2 cellular contexts compared by ENCODE assay signal in genomic region chr9:2041736-2042135, GRCh38.
TF ChIP-seq lines count a peak whose summit lies in the region.

No MANE protein-coding gene starts in this region.

TF ChIP-seq in GM12878, 131 proteins besides CTCF, POLR2A, EP300 and RAD21 (continues in another document):
- TF ChIP-seq, protein P1, sequence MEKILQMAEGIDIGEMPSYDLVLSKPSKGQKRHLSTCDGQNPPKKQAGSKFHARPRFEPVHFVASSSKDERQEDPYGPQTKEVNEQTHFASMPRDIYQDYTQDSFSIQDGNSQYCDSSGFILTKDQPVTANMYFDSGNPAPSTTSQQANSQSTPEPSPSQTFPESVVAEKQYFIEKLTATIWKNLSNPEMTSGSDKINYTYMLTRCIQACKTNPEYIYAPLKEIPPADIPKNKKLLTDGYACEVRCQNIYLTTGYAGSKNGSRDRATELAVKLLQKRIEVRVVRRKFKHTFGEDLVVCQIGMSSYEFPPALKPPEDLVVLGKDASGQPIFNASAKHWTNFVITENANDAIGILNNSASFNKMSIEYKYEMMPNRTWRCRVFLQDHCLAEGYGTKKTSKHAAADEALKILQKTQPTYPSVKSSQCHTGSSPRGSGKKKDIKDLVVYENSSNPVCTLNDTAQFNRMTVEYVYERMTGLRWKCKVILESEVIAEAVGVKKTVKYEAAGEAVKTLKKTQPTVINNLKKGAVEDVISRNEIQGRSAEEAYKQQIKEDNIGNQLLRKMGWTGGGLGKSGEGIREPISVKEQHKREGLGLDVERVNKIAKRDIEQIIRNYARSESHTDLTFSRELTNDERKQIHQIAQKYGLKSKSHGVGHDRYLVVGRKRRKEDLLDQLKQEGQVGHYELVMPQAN (conservative IDR thresholded peaks at IDR 0.05): no peak
- TF ChIP-seq ZNF24 (IDR thresholded peaks at IDR 0.05): no peak
- TF ChIP-seq, protein P2, sequence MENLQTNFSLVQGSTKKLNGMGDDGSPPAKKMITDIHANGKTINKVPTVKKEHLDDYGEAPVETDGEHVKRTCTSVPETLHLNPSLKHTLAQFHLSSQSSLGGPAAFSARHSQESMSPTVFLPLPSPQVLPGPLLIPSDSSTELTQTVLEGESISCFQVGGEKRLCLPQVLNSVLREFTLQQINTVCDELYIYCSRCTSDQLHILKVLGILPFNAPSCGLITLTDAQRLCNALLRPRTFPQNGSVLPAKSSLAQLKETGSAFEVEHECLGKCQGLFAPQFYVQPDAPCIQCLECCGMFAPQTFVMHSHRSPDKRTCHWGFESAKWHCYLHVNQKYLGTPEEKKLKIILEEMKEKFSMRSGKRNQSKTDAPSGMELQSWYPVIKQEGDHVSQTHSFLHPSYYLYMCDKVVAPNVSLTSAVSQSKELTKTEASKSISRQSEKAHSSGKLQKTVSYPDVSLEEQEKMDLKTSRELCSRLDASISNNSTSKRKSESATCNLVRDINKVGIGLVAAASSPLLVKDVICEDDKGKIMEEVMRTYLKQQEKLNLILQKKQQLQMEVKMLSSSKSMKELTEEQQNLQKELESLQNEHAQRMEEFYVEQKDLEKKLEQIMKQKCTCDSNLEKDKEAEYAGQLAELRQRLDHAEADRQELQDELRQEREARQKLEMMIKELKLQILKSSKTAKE (IDR thresholded peaks at IDR 0.05; ENCODE audit: low read depth, poor library complexity, severe bottlenecking): no peak
- TF ChIP-seq HDAC6 (IDR thresholded peaks at IDR 0.05; ENCODE audit: unreplicated experiment): no peak
- TF ChIP-seq, protein P3, sequence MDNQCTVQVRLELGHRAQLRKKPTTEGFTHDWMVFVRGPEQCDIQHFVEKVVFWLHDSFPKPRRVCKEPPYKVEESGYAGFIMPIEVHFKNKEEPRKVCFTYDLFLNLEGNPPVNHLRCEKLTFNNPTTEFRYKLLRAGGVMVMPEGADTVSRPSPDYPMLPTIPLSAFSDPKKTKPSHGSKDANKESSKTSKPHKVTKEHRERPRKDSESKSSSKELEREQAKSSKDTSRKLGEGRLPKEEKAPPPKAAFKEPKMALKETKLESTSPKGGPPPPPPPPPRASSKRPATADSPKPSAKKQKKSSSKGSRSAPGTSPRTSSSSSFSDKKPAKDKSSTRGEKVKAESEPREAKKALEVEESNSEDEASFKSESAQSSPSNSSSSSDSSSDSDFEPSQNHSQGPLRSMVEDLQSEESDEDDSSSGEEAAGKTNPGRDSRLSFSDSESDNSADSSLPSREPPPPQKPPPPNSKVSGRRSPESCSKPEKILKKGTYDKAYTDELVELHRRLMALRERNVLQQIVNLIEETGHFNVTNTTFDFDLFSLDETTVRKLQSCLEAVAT (IDR thresholded peaks at IDR 0.05): no peak
- no peak for TF ChIP-seq SMARCA5 (IDR thresholded peaks at IDR 0.05)
- no peak for TF ChIP-seq ELK1 (IDR thresholded peaks at IDR 0.05; ENCODE audit: low read depth, low read length)
- TF ChIP-seq, protein P4, sequence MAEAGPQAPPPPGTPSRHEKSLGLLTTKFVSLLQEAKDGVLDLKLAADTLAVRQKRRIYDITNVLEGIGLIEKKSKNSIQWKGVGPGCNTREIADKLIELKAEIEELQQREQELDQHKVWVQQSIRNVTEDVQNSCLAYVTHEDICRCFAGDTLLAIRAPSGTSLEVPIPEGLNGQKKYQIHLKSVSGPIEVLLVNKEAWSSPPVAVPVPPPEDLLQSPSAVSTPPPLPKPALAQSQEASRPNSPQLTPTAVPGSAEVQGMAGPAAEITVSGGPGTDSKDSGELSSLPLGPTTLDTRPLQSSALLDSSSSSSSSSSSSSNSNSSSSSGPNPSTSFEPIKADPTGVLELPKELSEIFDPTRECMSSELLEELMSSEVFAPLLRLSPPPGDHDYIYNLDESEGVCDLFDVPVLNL (IDR thresholded peaks at IDR 0.05; ENCODE audit: low read depth, low read length): no peak
- TF ChIP-seq ESRRA (IDR thresholded peaks at IDR 0.05; ENCODE audit: low read length): no peak
- TF ChIP-seq, protein P5, sequence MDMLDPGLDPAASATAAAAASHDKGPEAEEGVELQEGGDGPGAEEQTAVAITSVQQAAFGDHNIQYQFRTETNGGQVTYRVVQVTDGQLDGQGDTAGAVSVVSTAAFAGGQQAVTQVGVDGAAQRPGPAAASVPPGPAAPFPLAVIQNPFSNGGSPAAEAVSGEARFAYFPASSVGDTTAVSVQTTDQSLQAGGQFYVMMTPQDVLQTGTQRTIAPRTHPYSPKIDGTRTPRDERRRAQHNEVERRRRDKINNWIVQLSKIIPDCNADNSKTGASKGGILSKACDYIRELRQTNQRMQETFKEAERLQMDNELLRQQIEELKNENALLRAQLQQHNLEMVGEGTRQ (IDR thresholded peaks at IDR 0.05; ENCODE audit: borderline replicate concordance, low read depth, low read length): no peak
- no peak for TF ChIP-seq ZBTB4 (CRISPR knock-in tag; IDR thresholded peaks at IDR 0.05)
- no peak for TF ChIP-seq BCL11A (IDR thresholded peaks at IDR 0.05; ENCODE audit: low read depth, low read length)

TF ChIP-seq in SK-N-SH, 30 proteins besides CTCF, POLR2A, EP300 and RAD21:
- TF ChIP-seq CHD2 (IDR thresholded peaks at IDR 0.05; ENCODE audit: low read length, partially characterized antibody) (no peak), NRF1 (IDR thresholded peaks at IDR 0.05; ENCODE audit: low read depth, low read length) (no peak), ZBTB33 (IDR thresholded peaks at IDR 0.05; ENCODE audit: borderline replicate concordance, low read depth) (no peak), RFX5 (IDR thresholded peaks at IDR 0.05; ENCODE audit: low read length) (no peak), EZH2phosphoT487 (IDR thresholded peaks at IDR 0.05; ENCODE audit: borderline replicate concordance, low read depth) (no peak), TEAD4 (IDR thresholded peaks at IDR 0.05; ENCODE audit: borderline replicate concordance, insufficient read depth) (no peak)
